Comparison of ENCODE assay signal across 14 cellular contexts in the genomic region with DNA sequence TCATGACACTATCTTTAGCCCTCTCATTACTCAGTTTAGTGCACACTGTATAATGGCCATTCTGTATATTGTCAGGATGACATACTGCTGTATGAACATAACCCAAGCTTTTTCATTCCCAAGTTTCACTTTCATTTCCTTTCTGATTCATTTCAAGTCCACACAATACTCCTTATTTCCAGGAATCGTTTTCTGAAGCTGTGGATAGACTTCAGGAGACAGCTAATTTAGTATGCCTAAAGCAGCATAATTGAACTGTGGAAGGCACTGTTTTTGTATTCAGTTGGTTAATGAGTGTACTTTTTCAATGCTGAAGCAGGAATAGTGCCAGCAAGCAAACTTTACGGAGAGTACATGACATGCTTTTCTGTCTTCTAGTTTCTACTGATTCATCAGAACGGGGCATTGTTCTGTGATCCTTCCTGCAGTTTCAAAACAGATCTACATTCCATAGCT.
DNase-seq lines count a peak whose midpoint lies in the region; ATAC-seq, FAIRE-seq and TF ChIP-seq lines count a peak whose summit lies in the region.
"Had no signal": no experiment of that assay in that cellular context is flagged by ENCODE, and none has a peak within 500 bp of the region (broad histone marks: within the 10 kb centered on the region; RNA-seq: fewer than 3 reads in every experiment).

No MANE protein-coding gene starts in this region.

- H3K36me3 Mint-ChIP-seq in MCF 10A (ENCODE audit: insufficient read depth, unreplicated experiment) (no peaks in the 10 kb centered on the region), brain (no peaks in the 10 kb centered on the region)

- H3K27ac ChIP-seq in breast epithelium: no peak overlapping the region
- peak overlapping the region; percentile 26 to 53 for H3K27ac ChIP-seq in kidney (ENCODE audit: low read depth in 2 of 2, low read length in 2 of 2)
- H3K27ac ChIP-seq in thoracic aorta: no peak overlapping the region
- no peak overlapping the region for H3K27ac ChIP-seq in uterus
- H3K27ac ChIP-seq: neural progenitor cell had no signal

- peak; percentile 78 for FAIRE-seq in kidney (lab: Jason Lieb, UNC)
- FAIRE-seq: endothelial cell of umbilical vein, GM12892 had no signal

- H3K9me3 ChIP-seq in breast epithelium: no peaks in the 10 kb centered on the region
- no peaks in the 10 kb centered on the region for H3K9me3 ChIP-seq in kidney (ENCODE audit: control insufficient read depth in 1 of 2, low read length in 2 of 2)
- H3K9me3 ChIP-seq in thoracic aorta: no peaks in the 10 kb centered on the region
- H3K9me3 ChIP-seq in uterus: no peaks in the 10 kb centered on the region

- no peak for DNase-seq in breast epithelium (ENCODE audit: low spot score in 2 of 2)
- DNase-seq in MCF 10A (ENCODE audit: unreplicated experiment): no peak
- DNase-seq in kidney: no peak
- DNase-seq in thoracic aorta (ENCODE audit: low spot score): no peak
- DNase-seq in uterus: no peak
- no peak for DNase-seq in DMS53 (lab: John Stamatoyannopoulos, UW)
- DNase-seq in NCI-H2107 (lab: John Stamatoyannopoulos, UW): no peak
- DNase-seq: 8988T; DMS153; stimulated activated naive CD8-positive, alpha-beta T cell treated with anti-CD3 and anti-CD28 coated beads, Interleukin-15, Interleukin-2, amounts not matched to agents 100 U/mL and 50 U/mL, for 24 hours had no signal

- ATAC-seq in thoracic aorta (ENCODE audit: insufficient number of reproducible peaks, low FRiP score, low read depth): no peak
- ATAC-seq: stimulated activated naive CD8-positive, alpha-beta T cell treated with anti-CD3 and anti-CD28 coated beads, Interleukin-15, Interleukin-2, amounts not matched to agents 100 U/mL and 50 U/mL, for 24 hours had no signal

- POLR2A ChIA-PET in MCF 10A (lab: Yijun Ruan, JAX): interaction anchor here (0.6 to 0.8 kb wide), 3 partner anchors 12 to 1730 kb away, joined by 3 to 4 read pairs (median 3); no protein-coding TSS in a partner anchor

- no peak overlapping the region for H3K27ac Mint-ChIP-seq in MCF 10A (ENCODE audit: low read depth, unreplicated experiment)
- peak overlapping the region in 4 of 5 experiments; percentile 55 to 85 (median 76) for H3K27ac Mint-ChIP-seq in brain
- H3K27ac Mint-ChIP-seq: neural progenitor cell had no signal

- TF ChIP-seq POLR2A in breast epithelium (IDR thresholded peaks at IDR 0.05) (no peak), uterus (IDR thresholded peaks at IDR 0.05) (no peak)

- intact Hi-C loops in breast epithelium (cut with DNase I; ENCODE audit: low total_unique reads): no loop called here
- intact Hi-C loops in MCF 10A (cut with micrococcal nuclease): no loop called here
- intact Hi-C loops in kidney (cut with DNase I): no loop called here
- intact Hi-C loops in uterus (cut with DNase I; ENCODE audit: low total_unique reads): no loop called here

- H3K9ac ChIP-seq in kidney (ENCODE audit: low read length in 2 of 2): no peak overlapping the region
- H3K9ac ChIP-seq: neural progenitor cell had no signal

- H3K9me3 Mint-ChIP-seq in MCF 10A (ENCODE audit: unreplicated experiment) (peaks cover 3% of the 10 kb centered on the region), brain (peaks cover 0 to 2% (median 0%) of the 10 kb centered on the region in 5 experiments)

- H3K4me1 Mint-ChIP-seq in MCF 10A (ENCODE audit: insufficient read depth, unreplicated experiment): no peaks in the 10 kb centered on the region
- H3K4me1 Mint-ChIP-seq in brain: peaks cover 16% of the 10 kb centered on the region

- H3K27me3 ChIP-seq in breast epithelium (no peaks in the 10 kb centered on the region), thoracic aorta (replicated peaks; ENCODE audit: insufficient read depth) (no peaks in the 10 kb centered on the region), uterus (no peaks in the 10 kb centered on the region)
- H3K27me3 ChIP-seq: neural progenitor cell had no signal

- H3K4me3 Mint-ChIP-seq in MCF 10A (ENCODE audit: unreplicated experiment): no peak overlapping the region
- peak overlapping the region in 4 of 5 experiments; percentile 16 to 64 (median 41) for H3K4me3 Mint-ChIP-seq in brain
- H3K4me3 Mint-ChIP-seq: neural progenitor cell had no signal

- H3K4me3 ChIP-seq in breast epithelium (peak overlapping the region in 2 of 3 donors; percentile 9 to 36), kidney (ENCODE audit: low read length in 2 of 2) (peak overlapping the region; percentile 44 to 68), thoracic aorta (peak overlapping the region; percentile 40), uterus (no peak overlapping the region)
- H3K4me3 ChIP-seq: neural progenitor cell had no signal

- no peaks in the 10 kb centered on the region for H3K36me3 ChIP-seq in breast epithelium
- H3K36me3 ChIP-seq in kidney (ENCODE audit: control insufficient read depth in 1 of 2, insufficient read depth in 2 of 2, low read length in 2 of 2): no peaks in the 10 kb centered on the region
- no peaks in the 10 kb centered on the region for H3K36me3 ChIP-seq in thoracic aorta
- H3K36me3 ChIP-seq in uterus: no peaks in the 10 kb centered on the region
- H3K36me3 ChIP-seq: neural progenitor cell had no signal

- CTCF ChIA-PET in MCF 10A (lab: Yijun Ruan, JAX): interaction anchor here (0.6 to 1.9 kb wide), 4 partner anchors 10 to 617 kb away, joined by 3 to 6 read pairs (median 4); no protein-coding TSS in a partner anchor

- no peaks in the 10 kb centered on the region for H3K4me1 ChIP-seq in breast epithelium
- no peaks in the 10 kb centered on the region for H3K4me1 ChIP-seq in kidney (ENCODE audit: control insufficient read depth in 1 of 2, insufficient read depth in 1 of 2, low read depth in 1 of 2, low read length in 2 of 2)
- no peaks in the 10 kb centered on the region for H3K4me1 ChIP-seq in thoracic aorta (ENCODE audit: control insufficient read depth in 1 of 2, low read depth in 2 of 2)
- H3K4me1 ChIP-seq in uterus: no peaks in the 10 kb centered on the region
- H3K4me1 ChIP-seq: neural progenitor cell had no signal

- TF ChIP-seq CTCF in breast epithelium (IDR thresholded peaks at IDR 0.05) (no peak), MCF 10A (IDR thresholded peaks at IDR 0.05; ENCODE audit: unreplicated experiment) (no peak), brain (conservative IDR thresholded peaks at IDR 0.05) (no peak), kidney (IDR thresholded peaks at IDR 0.05; ENCODE audit: borderline replicate concordance, extremely low read depth, insufficient read depth) (no peak), thoracic aorta (IDR thresholded peaks at IDR 0.05) (no peak), uterus (IDR thresholded peaks at IDR 0.05) (no peak)

- no TSS peak for BruUV-seq in MCF 10A (replicated peaks; lab: Mats Ljungman, UMichigan)

- H3K27me3 Mint-ChIP-seq in MCF 10A (ENCODE audit: insufficient read depth, unreplicated experiment) (no peaks in the 10 kb centered on the region), brain (peaks cover 6% of the 10 kb centered on the region)

Comparison
In these comparisons a context has a peak if more than half of its experiments do, and no peak if none do; other contexts are left out.
1. H3K27ac ChIP-seq: peak in kidney (2 of 2); none in breast epithelium (0 of 2), thoracic aorta (0 of 2) and uterus (0 of 2).
2. H3K4me3 ChIP-seq: peak in breast epithelium (2 of 3), kidney (2 of 2) and thoracic aorta (single experiment); none in uterus (0 of 2).